1 cellular context compared by ENCODE assay signal in genomic region chr11:250740-251299, GRCh38.
TF ChIP-seq lines count a peak whose summit lies in the region.

No MANE protein-coding gene starts in this region.

TF ChIP-seq in GM12878, 131 proteins besides CTCF, POLR2A, EP300 and RAD21:
- no peak for TF ChIP-seq IKZF1 (conservative IDR thresholded peaks at IDR 0.05)
- no peak for TF ChIP-seq ZBED1 (IDR thresholded peaks at IDR 0.05; ENCODE audit: borderline replicate concordance)
- TF ChIP-seq MYB (IDR thresholded peaks at IDR 0.05; ENCODE audit: borderline replicate concordance, low read depth, low read length): no peak
- TF ChIP-seq GABPA (IDR thresholded peaks at IDR 0.05; ENCODE audit: low read depth): no peak
- no peak for TF ChIP-seq TCF3 (IDR thresholded peaks at IDR 0.05; ENCODE audit: borderline replicate concordance, insufficient read depth, low read depth, low read length)
- TF ChIP-seq ZBTB11 (CRISPR knock-in tag; IDR thresholded peaks at IDR 0.05): no peak
- no peak for TF ChIP-seq MTA2 (IDR thresholded peaks at IDR 0.05; ENCODE audit: low read depth)
- 0 out of 2 replicates have a peak, but pooled peaks have one; percentile 56 for TF ChIP-seq CBFB (IDR thresholded peaks at IDR 0.05; ENCODE audit: low read depth)
- TF ChIP-seq E4F1 (IDR thresholded peaks at IDR 0.05; ENCODE audit: borderline replicate concordance, partially characterized antibody): no peak
- no peak for TF ChIP-seq CREM (IDR thresholded peaks at IDR 0.05; ENCODE audit: low read depth)
- TF ChIP-seq NRF1 (conservative IDR thresholded peaks at IDR 0.05; ENCODE audit: low read depth, low read length): no peak
- peak; percentile 57; the same call in 1 of the 2 replicates for TF ChIP-seq SMARCA5 (IDR thresholded peaks at IDR 0.05)
- peak; percentile 88 for TF ChIP-seq RUNX3 (IDR thresholded peaks at IDR 0.05; ENCODE audit: low read length)
- TF ChIP-seq YY1 (IDR thresholded peaks at IDR 0.05; ENCODE audit: low read depth, low read length): peak; percentile 45; the same call in 1 of the 2 replicates
- no peak for TF ChIP-seq MAX (IDR thresholded peaks at IDR 0.05; ENCODE audit: low read depth, low read length)
- no peak for TF ChIP-seq SRF (IDR thresholded peaks at IDR 0.05; ENCODE audit: low read depth in 2 of 2, low read length in 2 of 2)
- TF ChIP-seq SMAD1 (IDR thresholded peaks at IDR 0.05; ENCODE audit: low read depth, partially characterized antibody): no peak
- TF ChIP-seq SMC3 (IDR thresholded peaks at IDR 0.05; ENCODE audit: borderline replicate concordance, low read length): peak; percentile 76
- no peak for TF ChIP-seq USF1 (IDR thresholded peaks at IDR 0.05; ENCODE audit: borderline replicate concordance, extremely low read length, insufficient read depth, low read depth, low read length)
- peak; percentile 80 for TF ChIP-seq MLLT1 (IDR thresholded peaks at IDR 0.05)
- no peak for TF ChIP-seq ZZZ3 (IDR thresholded peaks at IDR 0.05; ENCODE audit: control insufficient read depth, insufficient read length, low read depth)
- TF ChIP-seq POU2F2 (IDR thresholded peaks at IDR 0.05; ENCODE audit: borderline replicate concordance, low read depth, low read length): 0 out of 3 replicates have a peak, but pooled peaks have one; percentile 10
- TF ChIP-seq HCFC1 (IDR thresholded peaks at IDR 0.05; ENCODE audit: low read length): no peak
- TF ChIP-seq CEBPZ (IDR thresholded peaks at IDR 0.05; ENCODE audit: low read depth, low read length): no peak
- no peak for TF ChIP-seq HSF1 (IDR thresholded peaks at IDR 0.05; ENCODE audit: low read depth, low read length)
- TF ChIP-seq KLF5 (IDR thresholded peaks at IDR 0.05; ENCODE audit: partially characterized antibody): no peak
- no peak for TF ChIP-seq FOXM1 (IDR thresholded peaks at IDR 0.05; ENCODE audit: low read depth, low read length)
- TF ChIP-seq TCF7 (IDR thresholded peaks at IDR 0.05; ENCODE audit: borderline replicate concordance): no peak
- no peak for TF ChIP-seq STAT1 (conservative IDR thresholded peaks at IDR 0.05)
